8 cellular contexts compared by ENCODE assay signal in genomic region chr7:107660381-107661080, GRCh38. TPM values are rescaled to one million over a fixed set of nuclear protein-coding genes. Genes with fewer than 3 reads are reported as not detected.
DNase-seq lines count a peak whose midpoint lies in the region; ATAC-seq and TF ChIP-seq lines count a peak whose summit lies in the region.

Gene SLC26A4, plus strand, starts transcription at chr7:107660828. Its CDS starts 814 bp downstream, at chr7:107661642.

- intact Hi-C loops in ovary (cut with DNase I): no loop called here

- H3K36me3 Mint-ChIP-seq in activated CD4-positive, alpha-beta memory T cell treated with anti-CD3 and anti-CD28 coated beads, Interleukin-2, amount 10 ng/mL, durations not matched to agents 7 days and 5 days (ENCODE audit: low read depth): peaks cover 15% of the 10 kb centered on the region

- CTCF ChIA-PET in activated CD4-positive, alpha-beta memory T cell treated with anti-CD3 and anti-CD28 coated beads, Interleukin-2, amount 10 ng/mL, durations not matched to agents 7 days and 5 days (lab: Charles Lee): interaction anchor here (0.8 to 2.5 kb wide), 12 partner anchors 14 to 492 kb away, joined by 3 to 15 read pairs (median 4); partner anchors contain the start of genes BCAP29, CBLL1, COG5 and DUS4L

- H3K27ac ChIP-seq in fibroblast of lung (ENCODE audit: insufficient read depth, low read length) (no peak within 1 kb of the TSS), ovary (no peak within 1 kb of the TSS)

- peak; percentile 56 for ATAC-seq in HG02870 (IDR thresholded peaks at IDR 0.05; ENCODE audit: unreplicated experiment)

- H4K20me1 ChIP-seq in fibroblast of lung (ENCODE audit: control insufficient read depth, extremely low read depth, insufficient read depth, low read length): no peaks in the 10 kb centered on the region

- DNase-seq in GM03348 (ENCODE audit: low spot score) (peak; percentile 13), fibroblast of lung (ENCODE audit: low read depth in 2 of 2) (no peak), ovary (no peak), NCI-H1417 treated with DMSO at 0.1 percent for 48 hours (lab: John Stamatoyannopoulos, UW) (no peak), DMS114 treated with DMSO at 0.1 percent for 48 hours (lab: John Stamatoyannopoulos, UW; ENCODE audit: unreplicated experiment) (no peak), mucosa of gallbladder (ENCODE audit: low spot score) (no peak)
- peak; percentile 57 for DNase-seq in activated CD4-positive, alpha-beta memory T cell treated with anti-CD3 and anti-CD28 coated beads, Interleukin-2, amount 10 ng/mL, durations not matched to agents 7 days and 5 days

- H2AFZ ChIP-seq in fibroblast of lung (ENCODE audit: low read length): peak within 1 kb of the TSS; percentile 77

- H3K4me1 ChIP-seq in fibroblast of lung (ENCODE audit: control insufficient read depth, extremely low read depth, insufficient read depth, low read length) (peaks cover 11% of the 10 kb centered on the region), ovary (ENCODE audit: insufficient read depth) (peaks cover 9% of the 10 kb centered on the region)

- no peaks in the 10 kb centered on the region for H3K27me3 Mint-ChIP-seq in activated CD4-positive, alpha-beta memory T cell treated with anti-CD3 and anti-CD28 coated beads, Interleukin-2, amount 10 ng/mL, durations not matched to agents 7 days and 5 days

- H3K4me2 ChIP-seq in fibroblast of lung (ENCODE audit: extremely low read depth, insufficient read depth, low read length): peak within 1 kb of the TSS; percentile 96

- H3K27ac Mint-ChIP-seq in activated CD4-positive, alpha-beta memory T cell treated with anti-CD3 and anti-CD28 coated beads, Interleukin-2, amount 10 ng/mL, durations not matched to agents 7 days and 5 days: peak within 1 kb of the TSS; percentile 89

- no peak for TF ChIP-seq EP300 in ovary (IDR thresholded peaks at IDR 0.05)

- H3K27me3 ChIP-seq in fibroblast of lung (ENCODE audit: control insufficient read depth, insufficient read depth, low read length): peaks cover 3% of the 10 kb centered on the region
- no peaks in the 10 kb centered on the region for H3K27me3 ChIP-seq in ovary

- POLR2A ChIA-PET in activated CD4-positive, alpha-beta memory T cell treated with anti-CD3 and anti-CD28 coated beads, Interleukin-2, amount 10 ng/mL, durations not matched to agents 7 days and 5 days (lab: Charles Lee): interaction anchor here (0.6 to 4.7 kb wide), 21 partner anchors 16 to 794 kb away, joined by 3 to 47 read pairs (median 4); partner anchors contain the start of genes BCAP29, CBLL1, COG5 and DUS4L

- H3K9ac ChIP-seq in fibroblast of lung (ENCODE audit: insufficient read depth, low read length): peak within 1 kb of the TSS; percentile 1

- no peaks in the 10 kb centered on the region for H3K79me2 ChIP-seq in fibroblast of lung (ENCODE audit: control insufficient read depth, insufficient read depth, low read length)

- TF ChIP-seq CTCF in fibroblast of lung (conservative IDR thresholded peaks at IDR 0.05 in 1 of 2, IDR thresholded peaks at IDR 0.05 in 1 of 2; ENCODE audit: low read depth in 1 of 2, low read length in 2 of 2) (no peak), ovary (IDR thresholded peaks at IDR 0.05) (no peak)

- peak within 1 kb of the TSS; percentile 94 for H3K4me3 Mint-ChIP-seq in activated CD4-positive, alpha-beta memory T cell treated with anti-CD3 and anti-CD28 coated beads, Interleukin-2, amount 10 ng/mL, durations not matched to agents 7 days and 5 days

- peaks cover 61% of the 10 kb centered on the region for H3K4me1 Mint-ChIP-seq in activated CD4-positive, alpha-beta memory T cell treated with anti-CD3 and anti-CD28 coated beads, Interleukin-2, amount 10 ng/mL, durations not matched to agents 7 days and 5 days

- H3K9me3 Mint-ChIP-seq in activated CD4-positive, alpha-beta memory T cell treated with anti-CD3 and anti-CD28 coated beads, Interleukin-2, amount 10 ng/mL, durations not matched to agents 7 days and 5 days: no peaks in the 10 kb centered on the region

- H3K4me3 ChIP-seq in fibroblast of lung (replicated peaks in 1 of 4; ENCODE audit: control extremely low read depth in 1 of 4, insufficient read depth in 1 of 4, low read depth in 3 of 4, low read length in 4 of 4) (peak within 1 kb of the TSS; percentile 52 to 64 (median 60)), ovary (peak within 1 kb of the TSS; percentile 36)

- WGBS in ovary, 3 donors: 4 to 8% (median 6%) methylated on average over 35 to 37 of the region's 37 CpGs

- no peaks in the 10 kb centered on the region for H3K9me3 ChIP-seq in fibroblast of lung (ENCODE audit: control insufficient read depth, insufficient read depth, low read depth, low read length)
- H3K9me3 ChIP-seq in ovary: no peaks in the 10 kb centered on the region

- H3K36me3 ChIP-seq in fibroblast of lung (ENCODE audit: control insufficient read depth, insufficient read depth, low read length) (no peaks in the 10 kb centered on the region), ovary (no peaks in the 10 kb centered on the region)

- TF ChIP-seq POLR2A in ovary (IDR thresholded peaks at IDR 0.05): no peak

RNA-seq across cellular contexts. Expression of gene SLC26A4, which starts in this region (rescaled TPM):
- 10 to 100 TPM; 10.9 to 12.2 TPM for total RNA-seq in activated CD4-positive, alpha-beta memory T cell treated with anti-CD3 and anti-CD28 coated beads, Interleukin-2, amount 10 ng/mL, durations not matched to agents 7 days and 5 days
- total RNA-seq in fibroblast of lung (0.26 and 0.50 TPM in 2 replicates), ovary (1 to 10 TPM in 2 of 7 donors, under 1 TPM in 5; 0.11 to 1.3 (median 0.72) TPM), mucosa of gallbladder (0.52 TPM)
- polyA plus RNA-seq in fibroblast of lung (0.33 and 0.51 TPM in 2 replicates), ovary (under 1 TPM; 0.33 to 0.62 TPM)
- polyA plus RNA-seq in fibroblast of lung (2012): 0.52 and 0.77 TPM in 2 replicates
- not detected in 2 replicates for polyA minus RNA-seq in fibroblast of lung (ENCODE audit: low replicate concordance)

Comparison
In these comparisons a context has a peak if more than half of its experiments do, and no peak if none do; other contexts are left out.
1. DNase-seq: peak in GM03348 (single experiment) and activated CD4-positive, alpha-beta memory T cell treated with anti-CD3 and anti-CD28 coated beads, Interleukin-2, amount 10 ng/mL, durations not matched to agents 7 days and 5 days (single experiment); none in fibroblast of lung (0 of 2), ovary (0 of 5), NCI-H1417 treated with DMSO at 0.1 percent for 48 hours (single experiment), DMS114 treated with DMSO at 0.1 percent for 48 hours (single experiment) and mucosa of gallbladder (single experiment).